Comparison of ENCODE assay signal across 17 cellular contexts in genomic region chr1:88802404-88802803, GRCh38.
DNase-seq lines count a peak whose midpoint lies in the region; ATAC-seq and TF ChIP-seq lines count a peak whose summit lies in the region.
"Had no signal": no experiment of that assay in that cellular context is flagged by ENCODE, and none has a peak within 500 bp of the region (broad histone marks: within the 10 kb centered on the region; RNA-seq: fewer than 3 reads in every experiment).

No MANE protein-coding gene starts in this region.

- no peaks in the 10 kb centered on the region for H4K20me1 ChIP-seq in neural progenitor cell (ENCODE audit: low read depth)

- WGBS in thyroid gland, 2 donors = 95 to 97% methylated on average over 7 of the region's 7 CpGs

- DNase-seq in EH (ENCODE audit: low read depth) (peak; percentile 2), HFFc6 (no peak), brain microvascular endothelial cell (peak; percentile 18), neural progenitor cell (ENCODE audit: low spot score) (no peak), thyroid gland (no peak), NOMO-1 treated with DMSO at 0.1 percent for 48 hours (lab: John Stamatoyannopoulos, UW; ENCODE audit: unreplicated experiment) (no peak), left lung (no peak)
- DNase-seq: heart left ventricle; midbrain; NCI-H2029; occipital lobe; stimulated activated CD4-positive, alpha-beta T cell treated with anti-CD3 and anti-CD28 coated beads, Interleukin-4, amount 100 ng/mL, for 24 hours; stimulated activated CD8-positive, alpha-beta memory T cell treated with anti-CD3 and anti-CD28 coated beads, Interleukin-4, amount 100 ng/mL, for 48 hours had no signal

- H3K36me3 Mint-ChIP-seq in HFFc6 (ENCODE audit: low read depth) (peaks cover 48% of the 10 kb centered on the region), neural progenitor cell (peaks cover 46% of the 10 kb centered on the region)

- intact Hi-C loops in thyroid gland (cut with DNase I) (no loop called here), left lung (cut with DNase I) (no loop called here)

- H3K4me3 ChIP-seq in brain microvascular endothelial cell (ENCODE audit: low read depth, low read length) (no peak overlapping the region), neural progenitor cell (no peak overlapping the region), thyroid gland (replicated peaks in 1 of 3) (no peak overlapping the region), left lung (no peak overlapping the region)
- H3K4me3 ChIP-seq: ascending aorta, HAP-1, heart left ventricle, tibial nerve had no signal

- peaks cover 9% of the 10 kb centered on the region for H3K36me3 ChIP-seq in brain microvascular endothelial cell (replicated peaks)
- peaks cover 39% of the 10 kb centered on the region for H3K36me3 ChIP-seq in neural progenitor cell
- H3K36me3 ChIP-seq in thyroid gland = peaks cover 11 to 13% of the 10 kb centered on the region in 2 donors
- H3K36me3 ChIP-seq in left lung = peaks cover 0 to 46% of the 10 kb centered on the region in 2 donors

- TF ChIP-seq CTCF in HFFc6 (IDR thresholded peaks at IDR 0.05) (no peak), brain microvascular endothelial cell (IDR thresholded peaks at IDR 0.05; ENCODE audit: low read depth, low read length, missing control alignments) (no peak), neural progenitor cell (IDR thresholded peaks at IDR 0.05) (no peak), thyroid gland (IDR thresholded peaks at IDR 0.05) (no peak), left lung (IDR thresholded peaks at IDR 0.05) (no peak)

- no peak for ATAC-seq in HG03025 (IDR thresholded peaks at IDR 0.05; ENCODE audit: low FRiP score, unreplicated experiment)
- ATAC-seq in left lung = no peak
- ATAC-seq: heart left ventricle had no signal

- H3K4me2 ChIP-seq in neural progenitor cell = no peak overlapping the region

- H3K4me3 Mint-ChIP-seq in HFFc6 = no peak overlapping the region
- H3K4me3 Mint-ChIP-seq in neural progenitor cell = no peak overlapping the region

- H3K4me1 Mint-ChIP-seq in HFFc6 (ENCODE audit: low read depth) (peaks cover 43% of the 10 kb centered on the region), neural progenitor cell (no peaks in the 10 kb centered on the region)

- peaks cover 20% of the 10 kb centered on the region for H3F3A ChIP-seq in neural progenitor cell (ENCODE audit: low read depth)

- H3K79me2 ChIP-seq in neural progenitor cell (ENCODE audit: low read depth) = no peaks in the 10 kb centered on the region

- H2AFZ ChIP-seq in neural progenitor cell (replicated peaks) = no peak overlapping the region

- H3K4me1 ChIP-seq in neural progenitor cell (peaks cover 4% of the 10 kb centered on the region), thyroid gland (no peaks in the 10 kb centered on the region), left lung (peaks cover 0 to 12% of the 10 kb centered on the region in 2 donors)
- H3K4me1 ChIP-seq: ascending aorta, HAP-1, tibial nerve had no signal

- H3K27ac ChIP-seq in brain microvascular endothelial cell (peak overlapping the region; percentile 65), neural progenitor cell (peak overlapping the region; percentile 21), thyroid gland (peak overlapping the region in 1 of 3 donors; percentile 27), left lung (peak overlapping the region in 1 of 2 donors; percentile 73)
- H3K27ac ChIP-seq: ascending aorta, tibial nerve had no signal

- peaks cover 13% of the 10 kb centered on the region for H3K9me3 Mint-ChIP-seq in HFFc6
- no peaks in the 10 kb centered on the region for H3K9me3 Mint-ChIP-seq in neural progenitor cell

- H3K27me3 Mint-ChIP-seq in HFFc6 (ENCODE audit: insufficient read depth) (peaks cover 2% of the 10 kb centered on the region; the same call in 1 of the 2 replicates), neural progenitor cell (ENCODE audit: insufficient read depth, low read depth) (no peaks in the 10 kb centered on the region)

- H3K9ac ChIP-seq in neural progenitor cell = no peak overlapping the region

- H3K9me3 ChIP-seq in neural progenitor cell (ENCODE audit: low read depth) (no peaks in the 10 kb centered on the region), thyroid gland (no peaks in the 10 kb centered on the region), left lung (no peaks in the 10 kb centered on the region)
- H3K9me3 ChIP-seq: ascending aorta, HAP-1, tibial nerve had no signal

- in situ Hi-C loops in brain microvascular endothelial cell (cut with HindIII; ENCODE audit: low pct_ligation_motif_present, low sequenced_read_pairs) = no loop called here

- peak overlapping the region; percentile 60 for H3K27ac Mint-ChIP-seq in HFFc6
- no peak overlapping the region for H3K27ac Mint-ChIP-seq in neural progenitor cell

- H3K27me3 ChIP-seq in brain microvascular endothelial cell (replicated peaks) (no peaks in the 10 kb centered on the region), neural progenitor cell (no peaks in the 10 kb centered on the region), thyroid gland (no peaks in the 10 kb centered on the region), left lung (no peaks in the 10 kb centered on the region)
- H3K27me3 ChIP-seq: ascending aorta, heart left ventricle, tibial nerve had no signal

- no peak for TF ChIP-seq POLR2A in thyroid gland (IDR thresholded peaks at IDR 0.05)

Comparison
In these comparisons a context has a peak if more than half of its experiments do, and no peak if none do; other contexts are left out.
1. DNase-seq: peak in EH (single experiment) and brain microvascular endothelial cell (single experiment); none in HFFc6 (single experiment), neural progenitor cell (single experiment), thyroid gland (0 of 2), NOMO-1 treated with DMSO at 0.1 percent for 48 hours (single experiment) and left lung (0 of 2).